ENCODE assay signal across 1 cellular context in the genomic region with DNA sequence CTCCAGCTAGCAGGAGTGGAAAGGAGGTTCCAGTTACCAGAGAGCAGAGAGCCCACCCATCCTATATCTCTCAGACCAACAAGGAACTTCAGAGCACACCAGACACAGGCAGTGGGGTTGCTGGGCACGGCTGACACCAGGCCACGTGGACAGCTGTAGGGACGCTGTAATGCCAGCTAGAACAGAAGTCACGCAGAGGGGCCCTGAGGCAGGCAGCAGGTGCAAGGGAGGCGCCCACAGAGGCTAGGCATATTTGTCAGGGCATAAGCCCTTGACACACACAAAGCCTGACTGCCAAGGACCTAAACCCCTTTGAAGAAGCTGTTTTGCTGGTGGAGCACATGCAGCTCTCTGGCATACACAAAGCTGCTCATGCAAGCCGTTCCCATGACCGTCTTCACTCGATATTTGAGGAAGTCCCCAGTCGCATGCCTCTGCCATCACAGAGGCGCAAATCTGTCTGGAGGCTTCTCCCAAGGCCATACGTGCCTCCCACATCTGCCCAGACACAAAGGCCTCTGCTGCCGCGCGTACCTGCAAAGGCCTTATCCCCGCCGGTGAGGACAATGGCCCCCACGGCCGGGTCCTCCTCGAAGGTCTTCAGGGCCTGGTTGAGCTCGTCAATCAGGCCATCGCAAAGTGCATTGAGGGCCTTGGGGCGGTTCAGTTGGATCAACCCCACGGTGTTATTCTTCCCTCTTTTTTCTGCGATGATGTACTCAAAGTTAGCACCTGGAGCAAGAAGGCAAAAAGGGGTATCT.
TF ChIP-seq lines count a peak whose summit lies in the region.

No MANE protein-coding gene starts in this region.

TF ChIP-seq in HepG2, 621 proteins besides CTCF, POLR2A, EP300 and RAD21:
- TF ChIP-seq TCF7 (IDR thresholded peaks at IDR 0.05; ENCODE audit: low read depth) (no peak), MTF1 (CRISPR knock-in tag; IDR thresholded peaks at IDR 0.05) (no peak), CBFB (CRISPR knock-in tag; IDR thresholded peaks at IDR 0.05) (no peak), ZNF136 (CRISPR knock-in tag; IDR thresholded peaks at IDR 0.05; ENCODE audit: low read depth) (no peak), RBM22 (optimal IDR thresholded peaks at IDR 0.05; ENCODE audit: low read length) (no peak), MIER2 (CRISPR knock-in tag; IDR thresholded peaks at IDR 0.05) (no peak), ZNF567 (CRISPR knock-in tag; IDR thresholded peaks at IDR 0.05; ENCODE audit: borderline replicate concordance) (no peak)
- TF ChIP-seq, protein P1, sequence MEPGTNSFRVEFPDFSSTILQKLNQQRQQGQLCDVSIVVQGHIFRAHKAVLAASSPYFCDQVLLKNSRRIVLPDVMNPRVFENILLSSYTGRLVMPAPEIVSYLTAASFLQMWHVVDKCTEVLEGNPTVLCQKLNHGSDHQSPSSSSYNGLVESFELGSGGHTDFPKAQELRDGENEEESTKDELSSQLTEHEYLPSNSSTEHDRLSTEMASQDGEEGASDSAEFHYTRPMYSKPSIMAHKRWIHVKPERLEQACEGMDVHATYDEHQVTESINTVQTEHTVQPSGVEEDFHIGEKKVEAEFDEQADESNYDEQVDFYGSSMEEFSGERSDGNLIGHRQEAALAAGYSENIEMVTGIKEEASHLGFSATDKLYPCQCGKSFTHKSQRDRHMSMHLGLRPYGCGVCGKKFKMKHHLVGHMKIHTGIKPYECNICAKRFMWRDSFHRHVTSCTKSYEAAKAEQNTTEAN (CRISPR knock-in tag; conservative IDR thresholded peaks at IDR 0.05): no peak
- TF ChIP-seq, protein P2, sequence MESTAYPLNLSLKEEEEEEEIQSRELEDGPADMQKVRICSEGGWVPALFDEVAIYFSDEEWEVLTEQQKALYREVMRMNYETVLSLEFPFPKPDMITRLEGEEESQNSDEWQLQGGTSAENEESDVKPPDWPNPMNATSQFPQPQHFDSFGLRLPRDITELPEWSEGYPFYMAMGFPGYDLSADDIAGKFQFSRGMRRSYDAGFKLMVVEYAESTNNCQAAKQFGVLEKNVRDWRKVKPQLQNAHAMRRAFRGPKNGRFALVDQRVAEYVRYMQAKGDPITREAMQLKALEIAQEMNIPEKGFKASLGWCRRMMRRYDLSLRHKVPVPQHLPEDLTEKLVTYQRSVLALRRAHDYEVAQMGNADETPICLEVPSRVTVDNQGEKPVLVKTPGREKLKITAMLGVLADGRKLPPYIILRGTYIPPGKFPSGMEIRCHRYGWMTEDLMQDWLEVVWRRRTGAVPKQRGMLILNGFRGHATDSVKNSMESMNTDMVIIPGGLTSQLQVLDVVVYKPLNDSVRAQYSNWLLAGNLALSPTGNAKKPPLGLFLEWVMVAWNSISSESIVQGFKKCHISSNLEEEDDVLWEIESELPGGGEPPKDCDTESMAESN (CRISPR knock-in tag; conservative IDR thresholded peaks at IDR 0.05): no peak
TF ChIP-seq in HepG2: peak in this region for 0.
